In genomic region chr3:138348950-138349739, GRCh38 we compare ENCODE assay signal across 1 cellular context.
TF ChIP-seq lines count a peak whose summit lies in the region.

No MANE protein-coding gene starts in this region.

TF ChIP-seq in HCT116, 20 proteins besides CTCF, POLR2A, EP300 and RAD21 (continued from another document):
- TF ChIP-seq ZBTB33 (IDR thresholded peaks at IDR 0.05; ENCODE audit: extremely low read depth, insufficient replicate concordance, low read length) (no peak), EZH2 (IDR thresholded peaks at IDR 0.05) (no peak), EGR1 (IDR thresholded peaks at IDR 0.05; ENCODE audit: low read depth) (no peak), ATF3 (IDR thresholded peaks at IDR 0.05) (no peak), MAX (IDR thresholded peaks at IDR 0.05) (no peak)
